Comparison of ENCODE assay signal across 12 cellular contexts in genomic region chr3:39416998-39417397, GRCh38. TPM values are rescaled to one million over a fixed set of nuclear protein-coding genes. Genes with fewer than 3 reads are reported as not detected.
"Had no signal": no experiment of that assay in that cellular context is flagged by ENCODE, and none has a peak within 500 bp of the region (broad histone marks: within the 10 kb centered on the region; RNA-seq: fewer than 3 reads in every experiment).

No MANE protein-coding gene starts in this region.

RNA-seq across cellular contexts. Expression of gene MOBP, which starts 50.5 kb away (rescaled TPM):
- total RNA-seq: liver; mammary epithelial cell; naive thymus-derived CD8-positive, alpha-beta T cell; osteocyte; psoas muscle; sigmoid colon; subcutaneous adipose tissue; suprapubic skin; thoracic aorta; upper lobe of right lung had no signal
- polyA plus RNA-seq: immature natural killer cell; liver; mammary epithelial cell; naive thymus-derived CD8-positive, alpha-beta T cell; spleen had no signal
